8 cellular contexts compared by ENCODE assay signal in the genomic region with DNA sequence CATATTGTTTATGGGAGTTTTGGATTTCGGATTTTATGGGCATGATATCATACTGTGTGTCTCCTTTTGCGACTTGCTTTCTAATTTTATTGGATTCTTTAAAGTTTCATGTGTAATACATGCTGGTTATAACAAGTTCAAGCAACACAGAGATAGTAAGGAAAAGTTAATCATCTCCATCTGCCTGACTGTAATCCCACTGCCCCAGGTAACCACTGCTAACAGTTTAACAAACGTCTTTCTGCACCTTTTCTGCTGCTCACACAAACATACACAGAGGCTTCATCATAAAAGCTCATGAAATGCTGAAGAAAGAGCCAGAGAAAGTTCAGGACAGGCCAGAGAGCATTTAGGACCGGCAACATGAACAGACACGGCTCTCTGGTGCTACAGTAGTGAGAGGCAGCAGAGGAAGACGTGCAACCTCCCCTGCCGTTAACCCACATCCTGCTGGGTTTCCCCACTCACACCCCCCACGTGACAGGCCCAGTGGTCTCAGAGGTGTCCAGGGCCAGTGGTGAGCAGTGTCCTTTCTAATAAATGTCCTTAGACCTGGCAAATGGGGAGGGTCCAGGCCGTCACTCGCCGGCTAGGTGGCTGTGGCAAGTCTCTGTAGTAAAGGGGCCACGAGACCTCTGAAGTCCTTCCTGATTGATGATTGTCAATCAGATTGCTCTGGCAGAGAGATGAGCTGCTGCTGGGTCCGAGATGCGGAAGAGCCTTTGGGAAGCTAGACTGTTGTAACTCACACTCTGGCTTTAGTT. TPM values are rescaled to one million over a fixed set of nuclear protein-coding genes. Genes with fewer than 3 reads are reported as not detected.
A peak's percentile ranks its signal among the peaks of the same experiment; 100 is the strongest.
DNase-seq lines count a peak whose midpoint lies in the region; ATAC-seq and TF ChIP-seq lines count a peak whose summit lies in the region.

No MANE protein-coding gene starts in this region.

- in situ Hi-C loops in GM13977 (cut with MboI; ENCODE audit: low pct_unique_long_range_greater_than_20kb, low sequenced_read_pairs, unreplicated experiment): no loop called here

- no peaks in the 10 kb centered on the region for H3K79me2 ChIP-seq in neural progenitor cell (ENCODE audit: low read depth)

- H3K9me3 Mint-ChIP-seq in activated T-helper 1 cell treated with anti-CD3 and anti-CD28 coated beads, Interleukin-12 subunit alpha, Interleukin-12 subunit beta, Interleukin-2, Interleukin-4 antibody, amounts not matched to agents 30 ng/mL and 10 ng/mL and 1 ng/mL, durations not matched to agents 14 hours and 24 hours and 36 hours: peaks cover 4% of the 10 kb centered on the region
- no peaks in the 10 kb centered on the region for H3K9me3 Mint-ChIP-seq in neural progenitor cell

- no peaks in the 10 kb centered on the region for H3K36me3 Mint-ChIP-seq in activated T-helper 1 cell treated with anti-CD3 and anti-CD28 coated beads, Interleukin-12 subunit alpha, Interleukin-12 subunit beta, Interleukin-2, Interleukin-4 antibody, amounts not matched to agents 30 ng/mL and 10 ng/mL and 1 ng/mL, durations not matched to agents 14 hours and 24 hours and 36 hours (ENCODE audit: low read depth)
- no peaks in the 10 kb centered on the region for H3K36me3 Mint-ChIP-seq in neural progenitor cell

- H3K4me2 ChIP-seq in neural progenitor cell: no peak overlapping the region

- H3K27ac Mint-ChIP-seq in activated T-helper 1 cell treated with anti-CD3 and anti-CD28 coated beads, Interleukin-12 subunit alpha, Interleukin-12 subunit beta, Interleukin-2, Interleukin-4 antibody, amounts not matched to agents 30 ng/mL and 10 ng/mL and 1 ng/mL, durations not matched to agents 14 hours and 24 hours and 36 hours: peak overlapping the region; percentile 93
- no peak overlapping the region for H3K27ac Mint-ChIP-seq in neural progenitor cell

- POLR2A ChIA-PET in A673 (lab: Charles Lee; ENCODE audit: low non-redundant PET): interaction anchor here (0.6 kb wide), 1 partner anchor 412 kb away, joined by 3 read pairs; no protein-coding TSS in a partner anchor

- DNase-seq in GM13977 (ENCODE audit: low spot score) (peak; percentile 70), NOMO-1 treated with DMSO at 0.1 percent for 48 hours (lab: John Stamatoyannopoulos, UW; ENCODE audit: unreplicated experiment) (peak; percentile 93), neural progenitor cell (ENCODE audit: low spot score) (peak; percentile 5), ecto neural progenitor cell (ENCODE audit: low spot score) (no peak), A673 (ENCODE audit: low spot score) (no peak), ovary (no peak)
- DNase-seq in activated T-helper 1 cell treated with anti-CD3 and anti-CD28 coated beads, Interleukin-12 subunit alpha, Interleukin-12 subunit beta, Interleukin-2, Interleukin-4 antibody, amounts not matched to agents 30 ng/mL and 10 ng/mL and 1 ng/mL, durations not matched to agents 14 hours and 24 hours and 36 hours (ENCODE audit: low spot score): peak; percentile 71

- WGBS in ovary, 3 donors: 65 to 75% (median 72%) methylated on average over 14 of the region's 14 CpGs

- intact Hi-C loops in activated T-helper 1 cell treated with anti-CD3 and anti-CD28 coated beads, Interleukin-12 subunit alpha, Interleukin-12 subunit beta, Interleukin-2, Interleukin-4 antibody, amounts not matched to agents 30 ng/mL and 10 ng/mL and 1 ng/mL, durations not matched to agents 14 hours and 24 hours and 36 hours (cut with micrococcal nuclease): loop anchor here (1.0 to 2.0 kb wide), 3 partner anchors 29 to 36 kb away; no protein-coding TSS in a partner anchor
- intact Hi-C loops in A673 (cut with micrococcal nuclease; ENCODE audit: unreplicated experiment) (no loop called here), ovary (cut with DNase I) (no loop called here)

- H3K27me3 Mint-ChIP-seq in activated T-helper 1 cell treated with anti-CD3 and anti-CD28 coated beads, Interleukin-12 subunit alpha, Interleukin-12 subunit beta, Interleukin-2, Interleukin-4 antibody, amounts not matched to agents 30 ng/mL and 10 ng/mL and 1 ng/mL, durations not matched to agents 14 hours and 24 hours and 36 hours (ENCODE audit: insufficient read depth): no peaks in the 10 kb centered on the region
- peaks cover 2% of the 10 kb centered on the region for H3K27me3 Mint-ChIP-seq in neural progenitor cell (ENCODE audit: insufficient read depth, low read depth)

- H3K4me1 Mint-ChIP-seq in activated T-helper 1 cell treated with anti-CD3 and anti-CD28 coated beads, Interleukin-12 subunit alpha, Interleukin-12 subunit beta, Interleukin-2, Interleukin-4 antibody, amounts not matched to agents 30 ng/mL and 10 ng/mL and 1 ng/mL, durations not matched to agents 14 hours and 24 hours and 36 hours (ENCODE audit: low read depth): peaks cover 62% of the 10 kb centered on the region
- H3K4me1 Mint-ChIP-seq in neural progenitor cell: peaks cover 3% of the 10 kb centered on the region

- H3K9ac ChIP-seq in neural progenitor cell: no peak overlapping the region

- TF ChIP-seq EP300 in ovary (IDR thresholded peaks at IDR 0.05): no peak

- peak; percentile 90 for ATAC-seq in HG02588 (IDR thresholded peaks at IDR 0.05; ENCODE audit: unreplicated experiment)

- no peaks in the 10 kb centered on the region for H3K9me3 ChIP-seq in neural progenitor cell (ENCODE audit: low read depth)
- H3K9me3 ChIP-seq in A673 (ENCODE audit: low read depth, low read length, poor library complexity, severe bottlenecking): no peaks in the 10 kb centered on the region
- H3K9me3 ChIP-seq in ovary: no peaks in the 10 kb centered on the region

- peak overlapping the region; percentile 73 for H3K4me3 Mint-ChIP-seq in activated T-helper 1 cell treated with anti-CD3 and anti-CD28 coated beads, Interleukin-12 subunit alpha, Interleukin-12 subunit beta, Interleukin-2, Interleukin-4 antibody, amounts not matched to agents 30 ng/mL and 10 ng/mL and 1 ng/mL, durations not matched to agents 14 hours and 24 hours and 36 hours
- H3K4me3 Mint-ChIP-seq in neural progenitor cell: no peak overlapping the region

- CTCF ChIA-PET in A673 (lab: Charles Lee): no interaction called here

- H3K36me3 ChIP-seq in neural progenitor cell: no peaks in the 10 kb centered on the region
- H3K36me3 ChIP-seq in A673 (ENCODE audit: insufficient read depth, low read length, poor library complexity, severe bottlenecking): no peaks in the 10 kb centered on the region
- no peaks in the 10 kb centered on the region for H3K36me3 ChIP-seq in ovary

- H3K4me3 ChIP-seq in neural progenitor cell: no peak overlapping the region
- no peak overlapping the region for H3K4me3 ChIP-seq in A673 (ENCODE audit: low read depth, low read length, poor library complexity, severe bottlenecking)
- H3K4me3 ChIP-seq in ovary: no peak overlapping the region

- no peak overlapping the region for H3K27ac ChIP-seq in neural progenitor cell
- H3K27ac ChIP-seq in A673 (ENCODE audit: low read depth, low read length, poor library complexity, severe bottlenecking): no peak overlapping the region
- no peak overlapping the region for H3K27ac ChIP-seq in ovary

- H4K20me1 ChIP-seq in neural progenitor cell (ENCODE audit: low read depth): no peaks in the 10 kb centered on the region

- no peaks in the 10 kb centered on the region for H3F3A ChIP-seq in neural progenitor cell (ENCODE audit: low read depth)

- TF ChIP-seq POLR2A in ovary (IDR thresholded peaks at IDR 0.05): no peak

- no peak for TF ChIP-seq CTCF in GM13977 (IDR thresholded peaks at IDR 0.05; ENCODE audit: extremely low read depth, insufficient read depth, missing control alignments)
- TF ChIP-seq CTCF in neural progenitor cell (IDR thresholded peaks at IDR 0.05): no peak
- TF ChIP-seq CTCF in A673 (conservative IDR thresholded peaks at IDR 0.05; ENCODE audit: low read depth, low read length): no peak
- no peak for TF ChIP-seq CTCF in ovary (IDR thresholded peaks at IDR 0.05)

- no TSS peak for BruUV-seq in A673 (replicated peaks; lab: Mats Ljungman, UMichigan)

- H3K4me1 ChIP-seq in neural progenitor cell (no peaks in the 10 kb centered on the region), A673 (ENCODE audit: insufficient read depth, low read length, poor library complexity, severe bottlenecking) (no peaks in the 10 kb centered on the region), ovary (ENCODE audit: insufficient read depth) (peaks cover 2% of the 10 kb centered on the region)

- no peaks in the 10 kb centered on the region for H3K27me3 ChIP-seq in neural progenitor cell
- no peaks in the 10 kb centered on the region for H3K27me3 ChIP-seq in A673 (replicated peaks; ENCODE audit: insufficient read depth, low read depth, low read length, poor library complexity)
- no peaks in the 10 kb centered on the region for H3K27me3 ChIP-seq in ovary

- no peak overlapping the region for H2AFZ ChIP-seq in neural progenitor cell (replicated peaks)

RNA-seq across cellular contexts. Expression of gene SLC1A4, which starts 43.0 kb away (rescaled TPM):
- total RNA-seq in activated T-helper 1 cell treated with anti-CD3 and anti-CD28 coated beads, Interleukin-12 subunit alpha, Interleukin-12 subunit beta, Interleukin-2, Interleukin-4 antibody, amounts not matched to agents 30 ng/mL and 10 ng/mL and 1 ng/mL, durations not matched to agents 14 hours and 24 hours and 36 hours: 14.4 and 15.1 TPM in 2 replicates
- total RNA-seq in neural progenitor cell (ENCODE audit: low replicate concordance) (1.3 and 1.8 TPM in 2 replicates), A673 (2021) (69.5 and 78.1 TPM in 2 replicates), ovary (10 to 100 TPM in 6 of 7 donors, 1 to 10 TPM in 1; 5.3 to 51.1 (median 20.8) TPM)
- polyA plus RNA-seq in ovary: 10 to 100 TPM; 21.3 to 25.5 TPM

Comparison
In these comparisons a context has a peak if more than half of its experiments do, and no peak if none do; other contexts are left out.
1. DNase-seq: peak in GM13977 (single experiment), NOMO-1 treated with DMSO at 0.1 percent for 48 hours (single experiment), activated T-helper 1 cell treated with anti-CD3 and anti-CD28 coated beads, Interleukin-12 subunit alpha, Interleukin-12 subunit beta, Interleukin-2, Interleukin-4 antibody, amounts not matched to agents 30 ng/mL and 10 ng/mL and 1 ng/mL, durations not matched to agents 14 hours and 24 hours and 36 hours (single experiment) and neural progenitor cell (single experiment); none in ecto neural progenitor cell (single experiment), A673 (single experiment) and ovary (0 of 5).